ENCODE assay signal across 15 cellular contexts in the genomic region with DNA sequence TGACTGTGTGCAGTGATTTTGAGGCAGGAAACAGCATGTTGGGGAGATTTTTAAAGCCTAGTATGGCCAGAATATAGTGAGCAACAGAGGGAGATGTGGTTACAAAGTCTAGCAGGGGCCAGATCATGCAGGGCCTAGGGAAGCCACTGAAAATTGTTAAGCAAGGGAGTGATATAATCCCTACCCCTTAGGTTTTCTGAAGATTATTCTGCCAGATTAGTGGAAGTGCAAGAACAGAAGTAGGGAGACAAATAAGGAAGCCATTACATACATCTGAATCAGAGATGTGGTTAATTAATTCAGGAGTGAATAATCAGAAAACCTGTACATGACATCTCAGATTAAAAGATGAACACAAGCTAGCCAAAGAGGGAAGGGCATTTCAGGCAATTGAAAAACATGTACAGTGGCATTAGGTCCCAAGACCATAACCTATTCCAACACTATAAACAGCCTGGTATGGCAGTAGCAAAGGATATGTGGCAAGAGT. TPM values are rescaled to one million over a fixed set of nuclear protein-coding genes. Genes with fewer than 3 reads are reported as not detected.
DNase-seq lines count a peak whose midpoint lies in the region; ATAC-seq and TF ChIP-seq lines count a peak whose summit lies in the region.
"Had no signal": no experiment of that assay in that cellular context is flagged by ENCODE, and none has a peak within 500 bp of the region (broad histone marks: within the 10 kb centered on the region; RNA-seq: fewer than 3 reads in every experiment).

No MANE protein-coding gene starts in this region.

- peaks cover 16% of the 10 kb centered on the region; the same call in 1 of the 2 replicates for H4K20me1 ChIP-seq in BLaER1
- H4K20me1 ChIP-seq in MM.1S (ENCODE audit: insufficient read depth, low read length): no peaks in the 10 kb centered on the region

- H3K27ac ChIP-seq in BLaER1 (0 out of 2 replicates have a peak overlapping the region, but pooled peaks have one; percentile 7), muscle layer of duodenum (ENCODE audit: low read length) (peak overlapping the region; percentile 64), MM.1S (ENCODE audit: low read length) (no peak overlapping the region)

- no peaks in the 10 kb centered on the region for H3K9me2 ChIP-seq in MM.1S (replicated peaks; ENCODE audit: insufficient read depth, low read length)

- TF ChIP-seq CTCF in foreskin fibroblast (IDR thresholded peaks at IDR 0.05; ENCODE audit: low read depth, low read length): no peak
- TF ChIP-seq CTCF in MM.1S (IDR thresholded peaks at IDR 0.05; ENCODE audit: low read length): no peak

- DNase-seq in HT1080 (ENCODE audit: low read depth): peak; percentile 44
- DNase-seq in astrocyte of the hippocampus (ENCODE audit: low read depth, low spot score): peak; percentile 29
- DNase-seq in iPS-NIHi11 (ENCODE audit: low spot score): no peak
- no peak for DNase-seq in foreskin fibroblast
- no peak for DNase-seq in MM.1S
- DNase-seq: amygdala, BE2C, head of caudate nucleus, left lung, NCI-H1092 treated with DMSO at 0.1 percent for 48 hours, nucleus accumbens had no signal

- H3K79me2 ChIP-seq in MM.1S (ENCODE audit: low read length): peaks cover 14% of the 10 kb centered on the region; the same call in 1 of the 2 replicates

- H3K27me3 ChIP-seq in BLaER1 (no peaks in the 10 kb centered on the region), muscle layer of duodenum (ENCODE audit: low read depth, low read length) (no peaks in the 10 kb centered on the region), MM.1S (replicated peaks; ENCODE audit: insufficient read depth, low read length) (no peaks in the 10 kb centered on the region)
- H3K27me3 ChIP-seq: BE2C, left lung had no signal

- no peak overlapping the region for H3K9ac ChIP-seq in BLaER1
- H3K9ac ChIP-seq in MM.1S (ENCODE audit: low read length): no peak overlapping the region

- no peak overlapping the region for H3K4me3 ChIP-seq in BLaER1
- no peak overlapping the region for H3K4me3 ChIP-seq in muscle layer of duodenum (ENCODE audit: low read depth in 1 of 2, low read length in 2 of 2)
- no peak overlapping the region for H3K4me3 ChIP-seq in foreskin fibroblast (ENCODE audit: low read depth in 1 of 2, low read length in 2 of 2)
- no peak overlapping the region for H3K4me3 ChIP-seq in MM.1S (ENCODE audit: low read length)
- H3K4me3 ChIP-seq: left lung had no signal

- H3F3A ChIP-seq in MM.1S (ENCODE audit: insufficient read depth, low read length): peaks cover 12% of the 10 kb centered on the region

- no peaks in the 10 kb centered on the region for H3K9me3 ChIP-seq in BLaER1
- no peaks in the 10 kb centered on the region for H3K9me3 ChIP-seq in muscle layer of duodenum (ENCODE audit: control insufficient read depth in 1 of 2, low read length in 2 of 2)
- H3K9me3 ChIP-seq in MM.1S (replicated peaks; ENCODE audit: insufficient read depth, low read length): no peaks in the 10 kb centered on the region
- H3K9me3 ChIP-seq: BE2C, left lung had no signal

- H3K36me3 ChIP-seq in BLaER1 (peaks cover 24% of the 10 kb centered on the region; the same call in 1 of the 2 replicates), muscle layer of duodenum (ENCODE audit: control insufficient read depth in 1 of 2, insufficient read depth in 2 of 2, low read length in 2 of 2) (peaks cover 9% of the 10 kb centered on the region in 2 donors), MM.1S (replicated peaks; ENCODE audit: insufficient read depth, low read length) (no peaks in the 10 kb centered on the region)
- H3K36me3 ChIP-seq: BE2C, left lung had no signal

- H3K4me1 ChIP-seq in BLaER1 (peaks cover 52% of the 10 kb centered on the region), muscle layer of duodenum (ENCODE audit: control insufficient read depth in 1 of 2, insufficient read depth in 2 of 2, low read length in 2 of 2) (no peaks in the 10 kb centered on the region), MM.1S (ENCODE audit: low read length) (no peaks in the 10 kb centered on the region)
- H3K4me1 ChIP-seq: BE2C had no signal

- H2AFZ ChIP-seq in MM.1S (ENCODE audit: low read length): no peak overlapping the region

- no peak for ATAC-seq in HG02970 (IDR thresholded peaks at IDR 0.05; ENCODE audit: low FRiP score, unreplicated experiment)
- ATAC-seq: Right ventricle myocardium inferior had no signal

- H3K4me2 ChIP-seq in BLaER1: no peak overlapping the region
- H3K4me2 ChIP-seq in MM.1S (ENCODE audit: low read depth, low read length): no peak overlapping the region

RNA-seq across cellular contexts. Expression of gene MSL2, which starts 54.8 kb away (rescaled TPM):
- 8.9 and 23.9 TPM in 2 replicates for total RNA-seq in HT1080 (2014; rRNA removed; shearing (Covaris generic))
- 19.2 and 26.3 TPM in 2 replicates for polyA plus RNA-seq in HT1080 (2015; cell fraction: cytosol; rRNA removed)
- 25.3 and 29.2 TPM in 2 replicates for polyA plus RNA-seq in HT1080 (2015; cell fraction: nucleus; rRNA removed)

Comparison
In these comparisons a context has a peak if more than half of its experiments do, and no peak if none do; other contexts are left out.
1. DNase-seq: peak in HT1080 (single experiment) and astrocyte of the hippocampus (single experiment); none in iPS-NIHi11 (single experiment), foreskin fibroblast (0 of 2) and MM.1S (single experiment).